In the genomic region with DNA sequence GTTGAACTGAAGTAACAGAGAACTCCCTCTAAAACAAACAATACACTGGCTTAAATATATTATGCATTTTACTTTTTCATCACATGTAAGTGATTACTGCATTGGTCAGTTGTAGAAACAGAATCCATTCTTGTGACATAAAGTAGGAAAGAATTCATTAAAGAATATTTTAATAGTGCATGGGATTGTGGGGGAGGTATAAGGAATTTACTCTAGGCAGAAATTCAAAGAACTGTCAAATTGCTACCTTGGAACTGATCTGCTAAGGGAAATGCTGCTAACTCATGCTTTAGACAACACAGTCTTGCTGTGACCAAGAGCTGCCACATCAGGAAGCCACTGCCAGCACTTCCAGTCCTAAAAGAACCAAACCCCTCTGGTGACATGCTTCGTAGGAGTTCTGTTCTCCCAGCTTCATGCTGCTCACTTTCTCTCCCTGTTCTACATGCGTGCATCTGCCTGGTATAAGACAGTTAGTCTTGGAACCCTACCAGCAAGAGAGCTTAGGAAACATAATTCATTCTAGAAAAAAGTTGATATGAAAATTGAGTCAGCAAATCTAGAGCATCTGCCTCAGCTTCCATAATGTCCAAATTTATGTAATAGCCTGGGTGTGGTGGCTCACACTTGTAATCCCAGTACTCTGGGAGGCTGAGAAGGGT, we compare ENCODE assay signal across 21 cellular contexts.
"Had no signal": no experiment of that assay in that cellular context is flagged by ENCODE, and none has a peak within 500 bp of the region (broad histone marks: within the 10 kb centered on the region; RNA-seq: fewer than 3 reads in every experiment).

No MANE protein-coding gene starts in this region.

- H2AFZ ChIP-seq: parathyroid adenoma had no signal

- H3K27me3 ChIP-seq: adrenal gland, ascending aorta, cardiac muscle cell, gastrocnemius medialis, testis had no signal

- ATAC-seq: activated CD4-positive, CD25-positive, alpha-beta regulatory T cell treated with anti-CD3 and anti-CD28 coated beads, Interleukin-2, amount 50 U/mL, for 24 hours; gastrocnemius medialis; left ventricle myocardium superior; naive thymus-derived CD8-positive, alpha-beta T cell; sciatic nerve; T-cell had no signal

- H3K4me3 ChIP-seq: adrenal gland, ascending aorta, cardiac muscle cell, gastrocnemius medialis, testis had no signal

- H3K36me3 ChIP-seq: adrenal gland, ascending aorta, cardiac muscle cell, gastrocnemius medialis had no signal

- H3K4me1 ChIP-seq: adrenal gland, ascending aorta, gastrocnemius medialis, parathyroid adenoma, testis had no signal

- FAIRE-seq: small intestine had no signal

- DNase-seq: activated CD4-positive, alpha-beta T cell treated with anti-CD3 and anti-CD28 coated beads, Interleukin-2, amount 50 U/mL, for 1 hour; activated T-cell treated with anti-CD3 and anti-CD28 coated beads, Interleukin-2, amount 50 U/mL, for 1 hour; adrenal gland; effector CD8-positive, alpha-beta T cell; gastrocnemius medialis; hippocampal formation; left ventricle myocardium superior; mammary epithelial cell; naive thymus-derived CD8-positive, alpha-beta T cell; small intestine; stimulated activated CD4-positive, alpha-beta T cell treated with anti-CD3 and anti-CD28 coated beads, Interleukin-15, amount 100 ng/mL, for 24 hours; stimulated activated CD4-positive, alpha-beta T cell treated with anti-CD3 and anti-CD28 coated beads, Interleukin-2, amount 100 ng/mL, for 48 hours; stimulated activated naive CD4-positive, alpha-beta T cell; T-cell; testis had no signal

- H3K9ac ChIP-seq: parathyroid adenoma had no signal

- H3K79me2 ChIP-seq: parathyroid adenoma had no signal

- H3K9me3 ChIP-seq: ascending aorta, gastrocnemius medialis, testis had no signal

- H3K27ac ChIP-seq: adrenal gland, ascending aorta, cardiac muscle cell, gastrocnemius medialis, parathyroid adenoma, testis, VCaP had no signal
